In the genomic region with DNA sequence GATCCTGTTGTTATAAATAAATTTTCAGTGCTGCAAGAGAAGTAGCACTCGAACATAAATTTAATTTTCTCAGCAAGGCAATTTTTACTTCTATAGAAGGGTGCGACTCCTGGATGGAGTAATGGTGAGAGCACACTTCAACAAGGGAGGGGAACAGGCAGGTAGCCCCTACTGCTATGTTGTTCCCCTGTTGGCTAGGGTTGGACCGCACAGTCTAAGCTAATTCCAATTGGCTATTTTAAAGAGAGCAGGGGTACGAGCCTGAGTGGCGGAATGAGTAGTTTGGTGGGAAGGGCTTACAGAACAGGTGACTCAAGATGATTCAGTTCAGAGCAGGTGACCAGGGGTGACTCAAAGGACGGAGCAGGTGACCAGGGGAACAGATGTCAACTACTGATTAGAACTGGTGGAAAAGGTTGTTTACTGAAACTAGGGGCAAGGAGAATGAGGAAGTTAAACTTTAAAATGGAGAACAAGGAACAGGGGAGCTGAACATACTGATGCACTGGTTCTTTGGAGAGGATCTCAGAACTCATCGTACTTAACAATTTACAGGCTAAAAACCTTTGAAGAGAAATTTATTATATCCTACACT, we compare ENCODE assay signal across 1 cellular context.
TF ChIP-seq lines count a peak whose summit lies in the region.
"Not testable (repeated sequence)": the region's sequence is repeated elsewhere in the genome, so short reads cannot be mapped to it uniquely, and the experiment has no call there.

No MANE protein-coding gene starts in this region.

TF ChIP-seq in K562, 482 proteins besides CTCF, POLR2A, EP300 and RAD21 (continued from another document and continues in another):
- 0 out of 2 replicates have a peak, but pooled peaks have one; percentile 66 for TF ChIP-seq ZNF280B (CRISPR knock-in tag; IDR thresholded peaks at IDR 0.05)
- peak; percentile 97 to 98 for TF ChIP-seq FOXK2 (conservative IDR thresholded peaks at IDR 0.05 in 1 of 2, IDR thresholded peaks at IDR 0.05 in 1 of 2; ENCODE audit: low read depth in 2 of 2)
- peak; percentile 98 for TF ChIP-seq XRCC3 (IDR thresholded peaks at IDR 0.05)
- TF ChIP-seq, protein P1, sequence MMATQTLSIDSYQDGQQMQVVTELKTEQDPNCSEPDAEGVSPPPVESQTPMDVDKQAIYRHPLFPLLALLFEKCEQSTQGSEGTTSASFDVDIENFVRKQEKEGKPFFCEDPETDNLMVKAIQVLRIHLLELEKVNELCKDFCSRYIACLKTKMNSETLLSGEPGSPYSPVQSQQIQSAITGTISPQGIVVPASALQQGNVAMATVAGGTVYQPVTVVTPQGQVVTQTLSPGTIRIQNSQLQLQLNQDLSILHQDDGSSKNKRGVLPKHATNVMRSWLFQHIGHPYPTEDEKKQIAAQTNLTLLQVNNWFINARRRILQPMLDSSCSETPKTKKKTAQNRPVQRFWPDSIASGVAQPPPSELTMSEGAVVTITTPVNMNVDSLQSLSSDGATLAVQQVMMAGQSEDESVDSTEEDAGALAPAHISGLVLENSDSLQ (IDR thresholded peaks at IDR 0.05) = peak; percentile 85
- peak; percentile 90 for TF ChIP-seq MYBL2 (IDR thresholded peaks at IDR 0.05; ENCODE audit: low read depth)
- not testable (repeated sequence) for TF ChIP-seq MYBL2 (CRISPR knock-in tag; IDR thresholded peaks at IDR 0.05; ENCODE audit: borderline replicate concordance); MYC (CRISPR knock-in tag; IDR thresholded peaks at IDR 0.05; ENCODE audit: borderline replicate concordance, low read depth)
- peak; percentile 59; the same call in 1 of the 2 replicates for TF ChIP-seq SPI1 (IDR thresholded peaks at IDR 0.05; ENCODE audit: borderline replicate concordance, low read depth, low read length)
- peak; percentile 72; the same call in 1 of the 2 replicates for TF ChIP-seq SMARCA5 (IDR thresholded peaks at IDR 0.05)
- TF ChIP-seq CBX3 (IDR thresholded peaks at IDR 0.05; ENCODE audit: borderline replicate concordance in 1 of 2, low read length in 2 of 2) = peak in 1 of 2 experiments; percentile 100; a peak in 2 of 3 replicates
- TF ChIP-seq, protein P2, sequence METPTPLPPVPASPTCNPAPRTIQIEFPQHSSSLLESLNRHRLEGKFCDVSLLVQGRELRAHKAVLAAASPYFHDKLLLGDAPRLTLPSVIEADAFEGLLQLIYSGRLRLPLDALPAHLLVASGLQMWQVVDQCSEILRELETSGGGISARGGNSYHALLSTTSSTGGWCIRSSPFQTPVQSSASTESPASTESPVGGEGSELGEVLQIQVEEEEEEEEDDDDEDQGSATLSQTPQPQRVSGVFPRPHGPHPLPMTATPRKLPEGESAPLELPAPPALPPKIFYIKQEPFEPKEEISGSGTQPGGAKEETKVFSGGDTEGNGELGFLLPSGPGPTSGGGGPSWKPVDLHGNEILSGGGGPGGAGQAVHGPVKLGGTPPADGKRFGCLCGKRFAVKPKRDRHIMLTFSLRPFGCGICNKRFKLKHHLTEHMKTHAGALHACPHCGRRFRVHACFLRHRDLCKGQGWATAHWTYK (CRISPR knock-in tag; IDR thresholded peaks at IDR 0.05) = peak; percentile 33; the same call in 1 of the 2 replicates
- peak; percentile 61; the same call in 1 of the 2 replicates for TF ChIP-seq NR2C2 (CRISPR knock-in tag; IDR thresholded peaks at IDR 0.05)
- peak; percentile 41 for TF ChIP-seq NR2C2 (tag; IDR thresholded peaks at IDR 0.05)
- TF ChIP-seq ATF7 (IDR thresholded peaks at IDR 0.05) = peak; percentile 93
- TF ChIP-seq ZBTB26 (CRISPR knock-in tag; IDR thresholded peaks at IDR 0.05) = peak; percentile 44; the same call in 1 of the 2 replicates
- TF ChIP-seq CBFA2T3 (IDR thresholded peaks at IDR 0.05) = peak; percentile 92
- TF ChIP-seq FOXA3 (CRISPR knock-in tag; conservative IDR thresholded peaks at IDR 0.05 in 1 of 2, IDR thresholded peaks at IDR 0.05 in 1 of 2) = peak; percentile 83 to 84
- peak; percentile 58 for TF ChIP-seq NFIC (IDR thresholded peaks at IDR 0.05)
- peak; percentile 91 for TF ChIP-seq CBFA2T2 (conservative IDR thresholded peaks at IDR 0.05)
- 0 out of 2 replicates have a peak, but pooled peaks have one; percentile 37 for TF ChIP-seq ZNF589 (CRISPR knock-in tag; IDR thresholded peaks at IDR 0.05; ENCODE audit: low read depth)
- peak; percentile 16; the same call in 1 of the 2 replicates for TF ChIP-seq MAFF (IDR thresholded peaks at IDR 0.05; ENCODE audit: low read length)
- 0 out of 4 replicates have a peak, but pooled peaks have one; percentile 2 to 14 for TF ChIP-seq NRF1 (conservative IDR thresholded peaks at IDR 0.05 in 1 of 2, IDR thresholded peaks at IDR 0.05 in 1 of 2)
- TF ChIP-seq, protein P3, sequence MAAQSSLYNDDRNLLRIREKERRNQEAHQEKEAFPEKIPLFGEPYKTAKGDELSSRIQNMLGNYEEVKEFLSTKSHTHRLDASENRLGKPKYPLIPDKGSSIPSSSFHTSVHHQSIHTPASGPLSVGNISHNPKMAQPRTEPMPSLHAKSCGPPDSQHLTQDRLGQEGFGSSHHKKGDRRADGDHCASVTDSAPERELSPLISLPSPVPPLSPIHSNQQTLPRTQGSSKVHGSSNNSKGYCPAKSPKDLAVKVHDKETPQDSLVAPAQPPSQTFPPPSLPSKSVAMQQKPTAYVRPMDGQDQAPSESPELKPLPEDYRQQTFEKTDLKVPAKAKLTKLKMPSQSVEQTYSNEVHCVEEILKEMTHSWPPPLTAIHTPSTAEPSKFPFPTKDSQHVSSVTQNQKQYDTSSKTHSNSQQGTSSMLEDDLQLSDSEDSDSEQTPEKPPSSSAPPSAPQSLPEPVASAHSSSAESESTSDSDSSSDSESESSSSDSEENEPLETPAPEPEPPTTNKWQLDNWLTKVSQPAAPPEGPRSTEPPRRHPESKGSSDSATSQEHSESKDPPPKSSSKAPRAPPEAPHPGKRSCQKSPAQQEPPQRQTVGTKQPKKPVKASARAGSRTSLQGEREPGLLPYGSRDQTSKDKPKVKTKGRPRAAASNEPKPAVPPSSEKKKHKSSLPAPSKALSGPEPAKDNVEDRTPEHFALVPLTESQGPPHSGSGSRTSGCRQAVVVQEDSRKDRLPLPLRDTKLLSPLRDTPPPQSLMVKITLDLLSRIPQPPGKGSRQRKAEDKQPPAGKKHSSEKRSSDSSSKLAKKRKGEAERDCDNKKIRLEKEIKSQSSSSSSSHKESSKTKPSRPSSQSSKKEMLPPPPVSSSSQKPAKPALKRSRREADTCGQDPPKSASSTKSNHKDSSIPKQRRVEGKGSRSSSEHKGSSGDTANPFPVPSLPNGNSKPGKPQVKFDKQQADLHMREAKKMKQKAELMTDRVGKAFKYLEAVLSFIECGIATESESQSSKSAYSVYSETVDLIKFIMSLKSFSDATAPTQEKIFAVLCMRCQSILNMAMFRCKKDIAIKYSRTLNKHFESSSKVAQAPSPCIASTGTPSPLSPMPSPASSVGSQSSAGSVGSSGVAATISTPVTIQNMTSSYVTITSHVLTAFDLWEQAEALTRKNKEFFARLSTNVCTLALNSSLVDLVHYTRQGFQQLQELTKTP (IDR thresholded peaks at IDR 0.05; ENCODE audit: low read depth in 1 of 2, partially characterized antibody in 2 of 2) = peak; percentile 81 to 98
- TF ChIP-seq DMBX1 (CRISPR knock-in tag; IDR thresholded peaks at IDR 0.05; ENCODE audit: borderline replicate concordance) = peak; percentile 62; the same call in 1 of the 2 replicates
- TF ChIP-seq, protein P4, sequence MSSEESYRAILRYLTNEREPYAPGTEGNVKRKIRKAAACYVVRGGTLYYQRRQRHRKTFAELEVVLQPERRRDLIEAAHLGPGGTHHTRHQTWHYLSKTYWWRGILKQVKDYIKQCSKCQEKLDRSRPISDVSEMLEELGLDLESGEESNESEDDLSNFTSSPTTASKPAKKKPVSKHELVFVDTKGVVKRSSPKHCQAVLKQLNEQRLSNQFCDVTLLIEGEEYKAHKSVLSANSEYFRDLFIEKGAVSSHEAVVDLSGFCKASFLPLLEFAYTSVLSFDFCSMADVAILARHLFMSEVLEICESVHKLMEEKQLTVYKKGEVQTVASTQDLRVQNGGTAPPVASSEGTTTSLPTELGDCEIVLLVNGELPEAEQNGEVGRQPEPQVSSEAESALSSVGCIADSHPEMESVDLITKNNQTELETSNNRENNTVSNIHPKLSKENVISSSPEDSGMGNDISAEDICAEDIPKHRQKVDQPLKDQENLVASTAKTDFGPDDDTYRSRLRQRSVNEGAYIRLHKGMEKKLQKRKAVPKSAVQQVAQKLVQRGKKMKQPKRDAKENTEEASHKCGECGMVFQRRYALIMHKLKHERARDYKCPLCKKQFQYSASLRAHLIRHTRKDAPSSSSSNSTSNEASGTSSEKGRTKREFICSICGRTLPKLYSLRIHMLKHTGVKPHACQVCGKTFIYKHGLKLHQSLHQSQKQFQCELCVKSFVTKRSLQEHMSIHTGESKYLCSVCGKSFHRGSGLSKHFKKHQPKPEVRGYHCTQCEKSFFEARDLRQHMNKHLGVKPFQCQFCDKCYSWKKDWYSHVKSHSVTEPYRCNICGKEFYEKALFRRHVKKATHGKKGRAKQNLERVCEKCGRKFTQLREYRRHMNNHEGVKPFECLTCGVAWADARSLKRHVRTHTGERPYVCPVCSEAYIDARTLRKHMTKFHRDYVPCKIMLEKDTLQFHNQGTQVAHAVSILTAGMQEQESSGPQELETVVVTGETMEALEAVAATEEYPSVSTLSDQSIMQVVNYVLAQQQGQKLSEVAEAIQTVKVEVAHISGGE (CRISPR knock-in tag; IDR thresholded peaks at IDR 0.05) = 0 out of 6 replicates have a peak, but pooled peaks of 1 of the 3 experiments have one; percentile 8
- TF ChIP-seq MEIS2 (IDR thresholded peaks at IDR 0.05; ENCODE audit: partially characterized antibody) = peak; percentile 60
- peak; percentile 61 for TF ChIP-seq SP1 (CRISPR knock-in tag; IDR thresholded peaks at IDR 0.05)
- TF ChIP-seq IFI16 (CRISPR knock-in tag; IDR thresholded peaks at IDR 0.05) = 0 out of 2 replicates have a peak, but pooled peaks have one; percentile 23
- peak; percentile 71 for TF ChIP-seq FOS (IDR thresholded peaks at IDR 0.05; ENCODE audit: extremely low read depth, insufficient read length)
- peak; percentile 100 for TF ChIP-seq ZNF280A (IDR thresholded peaks at IDR 0.05; ENCODE audit: low read depth, partially characterized antibody)
- peak; percentile 56; the same call in 1 of the 2 replicates for TF ChIP-seq TFE3 (CRISPR knock-in tag; IDR thresholded peaks at IDR 0.05)
- TF ChIP-seq, protein P5, sequence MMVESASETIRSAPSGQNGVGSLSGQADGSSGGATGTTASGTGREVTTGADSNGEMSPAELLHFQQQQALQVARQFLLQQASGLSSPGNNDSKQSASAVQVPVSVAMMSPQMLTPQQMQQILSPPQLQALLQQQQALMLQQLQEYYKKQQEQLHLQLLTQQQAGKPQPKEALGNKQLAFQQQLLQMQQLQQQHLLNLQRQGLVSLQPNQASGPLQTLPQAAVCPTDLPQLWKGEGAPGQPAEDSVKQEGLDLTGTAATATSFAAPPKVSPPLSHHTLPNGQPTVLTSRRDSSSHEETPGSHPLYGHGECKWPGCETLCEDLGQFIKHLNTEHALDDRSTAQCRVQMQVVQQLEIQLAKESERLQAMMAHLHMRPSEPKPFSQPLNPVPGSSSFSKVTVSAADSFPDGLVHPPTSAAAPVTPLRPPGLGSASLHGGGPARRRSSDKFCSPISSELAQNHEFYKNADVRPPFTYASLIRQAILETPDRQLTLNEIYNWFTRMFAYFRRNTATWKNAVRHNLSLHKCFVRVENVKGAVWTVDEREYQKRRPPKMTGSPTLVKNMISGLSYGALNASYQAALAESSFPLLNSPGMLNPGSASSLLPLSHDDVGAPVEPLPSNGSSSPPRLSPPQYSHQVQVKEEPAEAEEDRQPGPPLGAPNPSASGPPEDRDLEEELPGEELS (CRISPR knock-in tag; IDR thresholded peaks at IDR 0.05; ENCODE audit: borderline replicate concordance) = 0 out of 2 replicates have a peak, but pooled peaks have one; percentile 70
- peak; percentile 93 for TF ChIP-seq MTA3 (IDR thresholded peaks at IDR 0.05; ENCODE audit: borderline replicate concordance)
- TF ChIP-seq TCF3 (CRISPR knock-in tag; IDR thresholded peaks at IDR 0.05) = peak; percentile 92
- peak; percentile 94 for TF ChIP-seq SMARCC2 (IDR thresholded peaks at IDR 0.05; ENCODE audit: low read depth)
- TF ChIP-seq ARID1B (IDR thresholded peaks at IDR 0.05) = peak; percentile 97
- peak; percentile 49 for TF ChIP-seq SMAD1 (IDR thresholded peaks at IDR 0.05; ENCODE audit: low read depth, low read length, partially characterized antibody)
- TF ChIP-seq MYC (IDR thresholded peaks at IDR 0.05; ENCODE audit: low read depth, low read length) = 0 out of 2 replicates have a peak, but pooled peaks have one; percentile 41
- peak; percentile 36 for TF ChIP-seq ZNF699 (CRISPR knock-in tag; IDR thresholded peaks at IDR 0.05; ENCODE audit: insufficient replicate concordance)
